ENCODE assay signal across 9 cellular contexts in the genomic region with DNA sequence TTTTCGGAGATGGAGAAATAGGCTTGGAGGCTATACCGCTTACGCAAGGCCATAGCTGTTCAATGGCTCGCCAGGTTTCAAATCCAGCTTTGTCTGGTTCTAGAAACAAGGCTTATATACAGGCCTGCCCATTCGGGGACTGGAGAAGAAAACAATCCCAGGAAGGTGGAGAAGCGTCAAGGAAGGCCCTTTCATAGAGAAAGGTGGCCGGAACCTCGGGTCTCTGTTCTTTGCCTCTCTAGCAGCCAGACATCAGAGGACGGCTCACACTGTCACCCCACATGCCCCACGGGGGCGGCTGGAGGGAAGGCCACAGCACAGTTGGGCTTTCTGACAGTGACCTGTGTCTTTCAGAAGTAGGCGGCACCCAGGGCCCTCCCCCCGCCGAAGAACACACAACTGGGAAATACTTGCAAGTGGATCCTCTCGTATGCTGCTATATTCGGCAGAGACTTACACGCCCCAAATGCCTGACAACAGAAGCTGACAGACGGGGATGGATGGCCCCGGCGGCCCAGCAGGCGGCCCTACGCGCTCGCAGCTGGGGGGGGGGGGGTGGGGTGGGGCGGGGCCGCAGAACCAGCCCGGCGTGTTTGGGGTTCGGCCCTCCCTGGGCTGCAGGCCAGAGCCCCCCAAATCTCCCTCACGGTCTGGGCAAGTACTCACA. TPM values are rescaled to one million over a fixed set of nuclear protein-coding genes. Genes with fewer than 3 reads are reported as not detected.
DNase-seq lines count a peak whose midpoint lies in the region; ATAC-seq, FAIRE-seq and TF ChIP-seq lines count a peak whose summit lies in the region.
"Had no signal": no experiment of that assay in that cellular context is flagged by ENCODE, and none has a peak within 500 bp of the region (broad histone marks: within the 10 kb centered on the region; RNA-seq: fewer than 3 reads in every experiment).

No MANE protein-coding gene starts in this region.

- DNase-seq in GM06990 (ENCODE audit: extremely low read depth, insufficient read length) (no peak), NCI-H1105 (lab: John Stamatoyannopoulos, UW) (peak; percentile 77), SJSA1 (ENCODE audit: low read depth in 1 of 2, low spot score in 2 of 2) (peak in 1 of 2 experiments; percentile 69), K562 (ENCODE audit: extremely low read depth in 1 of 4, low spot score in 3 of 4) (peak; percentile 59 to 96 (median 77)), hippocampal formation (lab: John Stamatoyannopoulos, UW) (peak; percentile 53 to 65), putamen (ENCODE audit: low spot score) (peak; percentile 80), cortex of kidney (lab: John Stamatoyannopoulos, UW) (no peak)

- intact Hi-C loops in K562 (cut with micrococcal nuclease) = no loop called here

- H3K9me3 ChIP-seq in SJSA1 (replicated peaks) (no peaks in the 10 kb centered on the region), K562 (replicated peaks; ENCODE audit: control insufficient read depth, insufficient read depth, low read depth, low read length) (no peaks in the 10 kb centered on the region)

- peak; percentile 92 for FAIRE-seq in K562 (lab: Jason Lieb, UNC)
- FAIRE-seq: colon had no signal

- POLR2A ChIA-PET in K562 (lab: Yijun Ruan, JAX) = interaction anchor here (0.5 to 9.4 kb wide), 11 partner anchors 8 to 1508 kb away, joined by 3 to 194 read pairs (median 4); a partner anchor contains a TSS

- H3K9me1 ChIP-seq in K562 (ENCODE audit: control insufficient read depth, insufficient read depth, low read length) = no peaks in the 10 kb centered on the region

- ATAC-seq in K562 = peak; percentile 48
- no peak for ATAC-seq in GM19463 (IDR thresholded peaks at IDR 0.05; ENCODE audit: unreplicated experiment)

- TF ChIP-seq EP300 in K562 (IDR thresholded peaks at IDR 0.05; ENCODE audit: low read length) = peak; percentile 57

- in situ Hi-C loops in K562 (cut with MboI) = loop anchor here (5.0 kb wide), 1 partner anchor 88 kb away; a partner anchor contains a TSS

- H3K4me1 ChIP-seq in SJSA1 (replicated peaks) (peaks cover 57% of the 10 kb centered on the region), K562 (replicated peaks in 1 of 2; ENCODE audit: control insufficient read depth in 2 of 2, insufficient read depth in 2 of 2, low read length in 2 of 2) (peaks cover 40 to 74% of the 10 kb centered on the region in 2 experiments)

- H4K20me1 ChIP-seq in K562 (replicated peaks; ENCODE audit: control insufficient read depth, insufficient read depth, low read length) = no peaks in the 10 kb centered on the region

- peak overlapping the region; percentile 99 to 100 for H3K9ac ChIP-seq in K562 (ENCODE audit: insufficient read depth in 1 of 2, low read depth in 2 of 2, low read length in 2 of 2)

- H3K27ac ChIP-seq in SJSA1 (peak overlapping the region; percentile 99), K562 (ENCODE audit: extremely low read depth, low read depth, low read length) (peak overlapping the region; percentile 99)

- H3K36me3 ChIP-seq in GM06990 (ENCODE audit: control insufficient read depth, insufficient read depth, low read length) (peaks cover 28% of the 10 kb centered on the region), SJSA1 (peaks cover 42% of the 10 kb centered on the region), K562 (ENCODE audit: control insufficient read depth, insufficient read depth, low read length) (peaks cover 33% of the 10 kb centered on the region)

- no peak; the same call in 1 of the 2 replicates for TF ChIP-seq POLR2A in K562 (conservative IDR thresholded peaks at IDR 0.05)

- H3K4me3 ChIP-seq in GM06990 (replicated peaks; ENCODE audit: low read depth, low read length) = peak overlapping the region; percentile 82
- H3K4me3 ChIP-seq in SJSA1 = peak overlapping the region; percentile 53
- H3K4me3 ChIP-seq in K562 = peak overlapping the region; percentile 80

- H3K27me3 ChIP-seq in GM06990 (replicated peaks; ENCODE audit: control insufficient read depth, insufficient read depth, low read length) = no peaks in the 10 kb centered on the region
- no peaks in the 10 kb centered on the region for H3K27me3 ChIP-seq in SJSA1 (replicated peaks)
- H3K27me3 ChIP-seq in K562 (ENCODE audit: control insufficient read depth in 2 of 2, insufficient read depth in 2 of 2, low read length in 2 of 2) = no peaks in the 10 kb centered on the region

- CTCF ChIA-PET in K562 (lab: Yijun Ruan, JAX; ENCODE audit: low intra/inter-chr PET ratio) = no interaction called here

- no peak for TF ChIP-seq RAD21 in K562 (CRISPR knock-in tag; conservative IDR thresholded peaks at IDR 0.05 in 1 of 2, IDR thresholded peaks at IDR 0.05 in 1 of 2)

- H2AFZ ChIP-seq in K562 (ENCODE audit: low read depth, low read length) = peak overlapping the region; percentile 57; the same call in 1 of the 2 replicates

- TF ChIP-seq CTCF in GM06990 (IDR thresholded peaks at IDR 0.05; ENCODE audit: insufficient read depth, low read length, poor library complexity, severe bottlenecking) = peak; percentile 8
- no peak for TF ChIP-seq CTCF in K562 (IDR thresholded peaks at IDR 0.05 in 2 of 3, conservative IDR thresholded peaks at IDR 0.05 in 1 of 3; ENCODE audit: insufficient read depth in 2 of 3, low read depth in 1 of 3, low read length in 3 of 3)

- no TSS peak for BruUV-seq in K562 (replicated peaks; lab: Mats Ljungman, UMichigan)

- peaks cover 84% of the 10 kb centered on the region for H3K79me2 ChIP-seq in K562 (ENCODE audit: control insufficient read depth, insufficient read depth, low read length)

- WGBS in K562 (ENCODE audit: insufficient coverage, low coverage, missing lambda C conversion rate) = 2% methylated on average over 21 of the region's 30 CpGs

- peak overlapping the region; percentile 93 for H3K4me2 ChIP-seq in K562 (ENCODE audit: insufficient read depth, low read length)

RNA-seq across cellular contexts. Expression of a gene that starts 4.5 kb away (rescaled TPM):
- total RNA-seq in SJSA1 (2014; rRNA removed; shearing (Covaris generic)) = 1.3 and 1.7 TPM in 2 replicates
- total RNA-seq in K562 (2011; cell fraction: chromatin; rRNA removed; ENCODE audit: low replicate concordance) = 15.2 and 26.5 TPM in 2 replicates
- 12.8 and 13.4 TPM in 2 replicates for total RNA-seq in K562 (2011; cell fraction: nucleolus; rRNA removed)
- 10.8 and 11.7 TPM in 2 replicates for total RNA-seq in K562 (2011; cell fraction: nucleoplasm; rRNA removed)
- total RNA-seq in K562 (2014; rRNA removed) (2.9 and 4.7 TPM in 2 replicates), K562 (2014; rRNA removed; fragmentation: Illumina TruSeq; extraction: Trizol) (0.99 and 1.4 TPM in 2 replicates), K562 (2015; rRNA removed; fragmentation: Illumina TruSeq; extraction: Trizol) (2.1 and 3.1 TPM in 2 replicates), K562 (2021) (23.6 and 26.6 TPM in 2 replicates)
- polyA plus RNA-seq in K562 (2011; rRNA removed) (0.77 and 1.1 TPM in 2 replicates), K562 (2014; fragmentation: Illumina TruSeq; extraction: Trizol) (6.1 and 10.6 TPM in 2 replicates), K562 (2014; fragmentation: Nextera tagmentation; extraction: Ambion mirVana) (1 to 10 TPM in 1 of 2 experiments, under 1 TPM in 1; 0.48 to 2.3 TPM), K562 (2014; rRNA removed) (6.9 and 7.1 TPM in 2 replicates)
- polyA plus RNA-seq in K562 (2011; cell fraction: cytosol; rRNA removed) = 0.75 and 1.0 TPM in 2 replicates
- polyA plus RNA-seq in K562 (2011; cell fraction: nucleus; rRNA removed) = 4.0 and 7.0 TPM in 2 replicates
- 8.4 and 8.6 TPM in 2 replicates for polyA plus RNA-seq in K562 (2012)
- 1.2 and 1.3 TPM in 2 replicates for polyA minus RNA-seq in K562 (2011; rRNA and poly(A)+ RNA removed)
- polyA minus RNA-seq in K562 (2011; cell fraction: cytosol; rRNA and poly(A)+ RNA removed) = 5.6 and 7.3 TPM in 2 replicates
- 2.8 and 3.1 TPM in 2 replicates for polyA minus RNA-seq in K562 (2011; cell fraction: nucleus; rRNA and poly(A)+ RNA removed)

RNA-seq across cellular contexts. Expression of a gene that starts 5.8 kb away (rescaled TPM):
- 1.6 and 4.0 TPM in 2 replicates for total RNA-seq in SJSA1 (2014; rRNA removed; shearing (Covaris generic))
- 78.6 and 99.1 TPM in 2 replicates for total RNA-seq in K562 (2011; cell fraction: chromatin; rRNA removed; ENCODE audit: low replicate concordance)
- 34.0 and 38.0 TPM in 2 replicates for total RNA-seq in K562 (2011; cell fraction: nucleolus; rRNA removed)
- 43.6 and 46.6 TPM in 2 replicates for total RNA-seq in K562 (2011; cell fraction: nucleoplasm; rRNA removed)
- total RNA-seq in K562 (2014; rRNA removed) (3.5 and 3.9 TPM in 2 replicates), K562 (2014; rRNA removed; fragmentation: Illumina TruSeq; extraction: Trizol) (3.1 and 3.9 TPM in 2 replicates), K562 (2015; rRNA removed; fragmentation: Illumina TruSeq; extraction: Trizol) (4.3 and 4.8 TPM in 2 replicates), K562 (2021) (10.1 and 10.4 TPM in 2 replicates)
- polyA plus RNA-seq in K562 (2011; rRNA removed) (4.0 and 6.3 TPM in 2 replicates), K562 (2014; fragmentation: Illumina TruSeq; extraction: Trizol) (4.3 and 5.4 TPM in 2 replicates), K562 (2014; fragmentation: Nextera tagmentation; extraction: Ambion mirVana) (under 1 TPM; 0.13 to 0.45 TPM), K562 (2014; rRNA removed) (8.8 and 9.5 TPM in 2 replicates)
- 1.2 and 2.6 TPM in 2 replicates for polyA plus RNA-seq in K562 (2011; cell fraction: cytosol; rRNA removed)
- 21.6 and 23.6 TPM in 2 replicates for polyA plus RNA-seq in K562 (2011; cell fraction: nucleus; rRNA removed)
- 3.9 and 4.4 TPM in 2 replicates for polyA plus RNA-seq in K562 (2012)
- 3.8 and 8.5 TPM in 2 replicates for polyA minus RNA-seq in K562 (2011; rRNA and poly(A)+ RNA removed)
- 2.6 and 4.0 TPM in 2 replicates for polyA minus RNA-seq in K562 (2011; cell fraction: cytosol; rRNA and poly(A)+ RNA removed)
- 19.9 and 31.2 TPM in 2 replicates for polyA minus RNA-seq in K562 (2011; cell fraction: nucleus; rRNA and poly(A)+ RNA removed)

RNA-seq across cellular contexts. Expression of a gene that starts 59.4 kb away (rescaled TPM):
- total RNA-seq in SJSA1 (2014; rRNA removed; shearing (Covaris generic)) = 0.11 TPM in 1 of 2 replicates, not detected in the other
- 0.53 TPM in 1 of 2 replicates, not detected in the other for total RNA-seq in K562 (2011; cell fraction: chromatin; rRNA removed; ENCODE audit: low replicate concordance)
- total RNA-seq in K562 (2011; cell fraction: nucleolus; rRNA removed) = 0.33 TPM in 1 of 2 replicates, not detected in the other
- not detected in 2 replicates for total RNA-seq in K562 (2011; cell fraction: nucleoplasm; rRNA removed)
- total RNA-seq in K562 (2014; rRNA removed) (0.23 TPM in 1 of 2 replicates, not detected in the other), K562 (2014; rRNA removed; fragmentation: Illumina TruSeq; extraction: Trizol) (not detected in 2 replicates), K562 (2015; rRNA removed; fragmentation: Illumina TruSeq; extraction: Trizol) (not detected in 2 replicates), K562 (2021) (0.29 TPM in 2 replicates)
- polyA plus RNA-seq in K562 (2011; rRNA removed) (0.06 TPM in 1 of 2 replicates, not detected in the other), K562 (2014; fragmentation: Illumina TruSeq; extraction: Trizol) (not detected in 2 replicates), K562 (2014; fragmentation: Nextera tagmentation; extraction: Ambion mirVana) (under 1 TPM; 0.07 TPM), K562 (2014; rRNA removed) (0.09 TPM in 1 of 2 replicates, not detected in the other)
- polyA plus RNA-seq in K562 (2011; cell fraction: cytosol; rRNA removed) = 0.04 and 0.18 TPM in 2 replicates
- polyA plus RNA-seq in K562 (2011; cell fraction: nucleus; rRNA removed) = not detected in 2 replicates
- 0.08 and 0.36 TPM in 2 replicates for polyA plus RNA-seq in K562 (2012)
- polyA minus RNA-seq in K562 (2011; rRNA and poly(A)+ RNA removed) = 0.53 TPM in 1 of 2 replicates, not detected in the other
- polyA minus RNA-seq in K562 (2011; cell fraction: cytosol; rRNA and poly(A)+ RNA removed) = not detected in 2 replicates
- polyA minus RNA-seq in K562 (2011; cell fraction: nucleus; rRNA and poly(A)+ RNA removed) = not detected in 2 replicates

Comparison
In these comparisons a context has a peak if more than half of its experiments do, and no peak if none do; other contexts are left out.
1. DNase-seq: peak in NCI-H1105 (single experiment), K562 (4 of 4), hippocampal formation (2 of 2) and putamen (single experiment); none in GM06990 (single experiment) and cortex of kidney (single experiment).
2. Peak in every context shown above with its lines, with median percentiles within 50 percentile points of each other: H3K4me3 ChIP-seq.